ENCODE assay signal across 1 cellular context in the genomic region with DNA sequence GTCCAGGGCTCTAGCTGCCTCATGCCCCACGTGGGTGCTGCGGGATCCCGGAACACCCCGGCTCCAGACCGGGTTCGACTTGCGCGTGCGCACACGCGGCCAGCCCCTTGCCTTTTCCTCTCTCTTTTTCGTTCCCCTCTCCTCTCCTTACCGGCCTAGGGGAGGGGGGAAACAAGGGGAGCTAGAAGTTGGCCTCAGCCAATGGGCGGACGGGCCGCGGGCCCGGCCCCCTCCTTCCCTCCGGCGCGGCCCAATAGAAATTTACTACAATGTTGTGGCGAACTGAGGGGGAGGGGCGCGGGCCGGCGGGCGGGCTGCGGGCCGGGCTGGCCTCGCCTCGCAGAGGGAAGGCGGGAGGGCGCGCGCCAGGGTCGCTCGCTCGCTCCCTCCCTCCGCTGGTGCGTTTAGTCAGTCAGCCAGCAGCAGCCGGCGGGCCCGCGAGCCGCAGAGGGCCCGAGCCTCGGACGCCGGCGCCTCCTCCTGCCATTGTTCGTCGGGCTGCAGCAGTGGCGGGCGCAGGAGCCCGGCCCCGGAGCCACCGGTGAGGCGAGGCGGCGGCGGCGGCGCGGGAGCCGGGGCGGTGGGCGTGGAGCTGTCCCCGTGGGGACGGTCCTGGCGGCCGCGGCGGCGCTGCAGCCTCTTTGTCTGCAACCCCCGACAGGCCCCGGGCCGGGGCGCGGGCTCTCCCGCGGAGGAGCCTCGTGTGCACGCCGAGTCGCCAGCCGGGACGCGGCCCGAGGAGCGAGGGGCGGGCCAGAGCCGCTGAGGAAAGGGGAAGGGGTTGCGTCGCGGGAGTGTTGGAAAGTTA.
A peak's percentile ranks its signal among the peaks of the same experiment; 100 is the strongest.
TF ChIP-seq lines count a peak whose summit lies in the region.

A gene (plus strand): TSS at position 342 of the 808 bp plus-strand sequence. CDS start 72,869 bp downstream, outside the sequence.

TF ChIP-seq in GM12878, 131 proteins besides CTCF, POLR2A, EP300 and RAD21 (continued from another document):
- TF ChIP-seq, protein P1, sequence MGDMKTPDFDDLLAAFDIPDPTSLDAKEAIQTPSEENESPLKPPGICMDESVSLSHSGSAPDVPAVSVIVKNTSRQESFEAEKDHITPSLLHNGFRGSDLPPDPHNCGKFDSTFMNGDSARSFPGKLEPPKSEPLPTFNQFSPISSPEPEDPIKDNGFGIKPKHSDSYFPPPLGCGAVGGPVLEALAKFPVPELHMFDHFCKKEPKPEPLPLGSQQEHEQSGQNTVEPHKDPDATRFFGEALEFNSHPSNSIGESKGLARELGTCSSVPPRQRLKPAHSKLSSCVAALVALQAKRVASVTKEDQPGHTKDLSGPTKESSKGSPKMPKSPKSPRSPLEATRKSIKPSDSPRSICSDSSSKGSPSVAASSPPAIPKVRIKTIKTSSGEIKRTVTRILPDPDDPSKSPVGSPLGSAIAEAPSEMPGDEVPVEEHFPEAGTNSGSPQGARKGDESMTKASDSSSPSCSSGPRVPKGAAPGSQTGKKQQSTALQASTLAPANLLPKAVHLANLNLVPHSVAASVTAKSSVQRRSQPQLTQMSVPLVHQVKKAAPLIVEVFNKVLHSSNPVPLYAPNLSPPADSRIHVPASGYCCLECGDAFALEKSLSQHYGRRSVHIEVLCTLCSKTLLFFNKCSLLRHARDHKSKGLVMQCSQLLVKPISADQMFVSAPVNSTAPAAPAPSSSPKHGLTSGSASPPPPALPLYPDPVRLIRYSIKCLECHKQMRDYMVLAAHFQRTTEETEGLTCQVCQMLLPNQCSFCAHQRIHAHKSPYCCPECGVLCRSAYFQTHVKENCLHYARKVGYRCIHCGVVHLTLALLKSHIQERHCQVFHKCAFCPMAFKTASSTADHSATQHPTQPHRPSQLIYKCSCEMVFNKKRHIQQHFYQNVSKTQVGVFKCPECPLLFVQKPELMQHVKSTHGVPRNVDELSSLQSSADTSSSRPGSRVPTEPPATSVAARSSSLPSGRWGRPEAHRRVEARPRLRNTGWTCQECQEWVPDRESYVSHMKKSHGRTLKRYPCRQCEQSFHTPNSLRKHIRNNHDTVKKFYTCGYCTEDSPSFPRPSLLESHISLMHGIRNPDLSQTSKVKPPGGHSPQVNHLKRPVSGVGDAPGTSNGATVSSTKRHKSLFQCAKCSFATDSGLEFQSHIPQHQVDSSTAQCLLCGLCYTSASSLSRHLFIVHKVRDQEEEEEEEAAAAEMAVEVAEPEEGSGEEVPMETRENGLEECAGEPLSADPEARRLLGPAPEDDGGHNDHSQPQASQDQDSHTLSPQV (IDR thresholded peaks at IDR 0.05), result no peak
- TF ChIP-seq JUNB (IDR thresholded peaks at IDR 0.05), result no peak
- no peak for TF ChIP-seq TCF12 (IDR thresholded peaks at IDR 0.05; ENCODE audit: low read depth, low read length)
- no peak for TF ChIP-seq HDAC6 (IDR thresholded peaks at IDR 0.05; ENCODE audit: unreplicated experiment)
- 0 out of 2 replicates have a peak, but pooled peaks have one; percentile 21 for TF ChIP-seq TARDBP (IDR thresholded peaks at IDR 0.05; ENCODE audit: borderline replicate concordance)
- TF ChIP-seq DPF2 (IDR thresholded peaks at IDR 0.05), result peak; percentile 84
- TF ChIP-seq CHD2 (IDR thresholded peaks at IDR 0.05; ENCODE audit: borderline replicate concordance, low read depth, low read length), result 0 out of 2 replicates have a peak, but pooled peaks have one; percentile 35
- TF ChIP-seq BMI1 (IDR thresholded peaks at IDR 0.05; ENCODE audit: borderline replicate concordance), result no peak
- TF ChIP-seq MYC (IDR thresholded peaks at IDR 0.05; ENCODE audit: insufficient read depth, insufficient read length, insufficient replicate concordance, low read length, severe bottlenecking), result no peak
- TF ChIP-seq POLR2AphosphoS5 (IDR thresholded peaks at IDR 0.05; ENCODE audit: low read length), result no peak
- peak; percentile 33; the same call in 1 of the 2 replicates for TF ChIP-seq FOXK2 (IDR thresholded peaks at IDR 0.05)
- TF ChIP-seq PML (IDR thresholded peaks at IDR 0.05; ENCODE audit: low read length), result no peak
- TF ChIP-seq, protein P2, sequence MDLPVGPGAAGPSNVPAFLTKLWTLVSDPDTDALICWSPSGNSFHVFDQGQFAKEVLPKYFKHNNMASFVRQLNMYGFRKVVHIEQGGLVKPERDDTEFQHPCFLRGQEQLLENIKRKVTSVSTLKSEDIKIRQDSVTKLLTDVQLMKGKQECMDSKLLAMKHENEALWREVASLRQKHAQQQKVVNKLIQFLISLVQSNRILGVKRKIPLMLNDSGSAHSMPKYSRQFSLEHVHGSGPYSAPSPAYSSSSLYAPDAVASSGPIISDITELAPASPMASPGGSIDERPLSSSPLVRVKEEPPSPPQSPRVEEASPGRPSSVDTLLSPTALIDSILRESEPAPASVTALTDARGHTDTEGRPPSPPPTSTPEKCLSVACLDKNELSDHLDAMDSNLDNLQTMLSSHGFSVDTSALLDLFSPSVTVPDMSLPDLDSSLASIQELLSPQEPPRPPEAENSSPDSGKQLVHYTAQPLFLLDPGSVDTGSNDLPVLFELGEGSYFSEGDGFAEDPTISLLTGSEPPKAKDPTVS (IDR thresholded peaks at IDR 0.05; ENCODE audit: low read depth, low read length), result no peak
- TF ChIP-seq GATAD2B (conservative IDR thresholded peaks at IDR 0.05; ENCODE audit: low read depth), result peak; percentile 78
- no peak for TF ChIP-seq RELA (IDR thresholded peaks at IDR 0.05; ENCODE audit: borderline replicate concordance, partially characterized antibody)
- TF ChIP-seq, protein P3, sequence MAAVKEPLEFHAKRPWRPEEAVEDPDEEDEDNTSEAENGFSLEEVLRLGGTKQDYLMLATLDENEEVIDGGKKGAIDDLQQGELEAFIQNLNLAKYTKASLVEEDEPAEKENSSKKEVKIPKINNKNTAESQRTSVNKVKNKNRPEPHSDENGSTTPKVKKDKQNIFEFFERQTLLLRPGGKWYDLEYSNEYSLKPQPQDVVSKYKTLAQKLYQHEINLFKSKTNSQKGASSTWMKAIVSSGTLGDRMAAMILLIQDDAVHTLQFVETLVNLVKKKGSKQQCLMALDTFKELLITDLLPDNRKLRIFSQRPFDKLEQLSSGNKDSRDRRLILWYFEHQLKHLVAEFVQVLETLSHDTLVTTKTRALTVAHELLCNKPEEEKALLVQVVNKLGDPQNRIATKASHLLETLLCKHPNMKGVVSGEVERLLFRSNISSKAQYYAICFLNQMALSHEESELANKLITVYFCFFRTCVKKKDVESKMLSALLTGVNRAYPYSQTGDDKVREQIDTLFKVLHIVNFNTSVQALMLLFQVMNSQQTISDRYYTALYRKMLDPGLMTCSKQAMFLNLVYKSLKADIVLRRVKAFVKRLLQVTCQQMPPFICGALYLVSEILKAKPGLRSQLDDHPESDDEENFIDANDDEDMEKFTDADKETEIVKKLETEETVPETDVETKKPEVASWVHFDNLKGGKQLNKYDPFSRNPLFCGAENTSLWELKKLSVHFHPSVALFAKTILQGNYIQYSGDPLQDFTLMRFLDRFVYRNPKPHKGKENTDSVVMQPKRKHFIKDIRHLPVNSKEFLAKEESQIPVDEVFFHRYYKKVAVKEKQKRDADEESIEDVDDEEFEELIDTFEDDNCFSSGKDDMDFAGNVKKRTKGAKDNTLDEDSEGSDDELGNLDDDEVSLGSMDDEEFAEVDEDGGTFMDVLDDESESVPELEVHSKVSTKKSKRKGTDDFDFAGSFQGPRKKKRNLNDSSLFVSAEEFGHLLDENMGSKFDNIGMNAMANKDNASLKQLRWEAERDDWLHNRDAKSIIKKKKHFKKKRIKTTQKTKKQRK (IDR thresholded peaks at IDR 0.05; ENCODE audit: low read depth, low read length), result no peak
- peak; percentile 78 for TF ChIP-seq BACH1 (IDR thresholded peaks at IDR 0.05; ENCODE audit: borderline replicate concordance)
- no peak for TF ChIP-seq RAD51 (IDR thresholded peaks at IDR 0.05)
- TF ChIP-seq, protein P4, sequence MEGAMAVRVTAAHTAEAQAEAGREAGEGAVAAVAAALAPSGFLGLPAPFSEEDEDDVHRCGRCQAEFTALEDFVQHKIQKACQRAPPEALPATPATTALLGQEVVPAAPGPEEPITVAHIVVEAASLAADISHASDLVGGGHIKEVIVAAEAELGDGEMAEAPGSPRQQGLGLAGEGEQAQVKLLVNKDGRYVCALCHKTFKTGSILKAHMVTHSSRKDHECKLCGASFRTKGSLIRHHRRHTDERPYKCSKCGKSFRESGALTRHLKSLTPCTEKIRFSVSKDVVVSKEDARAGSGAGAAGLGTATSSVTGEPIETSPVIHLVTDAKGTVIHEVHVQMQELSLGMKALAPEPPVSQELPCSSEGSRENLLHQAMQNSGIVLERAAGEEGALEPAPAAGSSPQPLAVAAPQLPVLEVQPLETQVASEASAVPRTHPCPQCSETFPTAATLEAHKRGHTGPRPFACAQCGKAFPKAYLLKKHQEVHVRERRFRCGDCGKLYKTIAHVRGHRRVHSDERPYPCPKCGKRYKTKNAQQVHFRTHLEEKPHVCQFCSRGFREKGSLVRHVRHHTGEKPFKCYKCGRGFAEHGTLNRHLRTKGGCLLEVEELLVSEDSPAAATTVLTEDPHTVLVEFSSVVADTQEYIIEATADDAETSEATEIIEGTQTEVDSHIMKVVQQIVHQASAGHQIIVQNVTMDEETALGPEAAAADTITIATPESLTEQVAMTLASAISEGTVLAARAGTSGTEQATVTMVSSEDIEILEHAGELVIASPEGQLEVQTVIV (IDR thresholded peaks at IDR 0.05; ENCODE audit: borderline replicate concordance, partially characterized antibody), result no peak
- TF ChIP-seq STAT3 (IDR thresholded peaks at IDR 0.05; ENCODE audit: low read depth, low read length), result no peak
- no peak for TF ChIP-seq PAX8 (IDR thresholded peaks at IDR 0.05)
- TF ChIP-seq, protein P5, sequence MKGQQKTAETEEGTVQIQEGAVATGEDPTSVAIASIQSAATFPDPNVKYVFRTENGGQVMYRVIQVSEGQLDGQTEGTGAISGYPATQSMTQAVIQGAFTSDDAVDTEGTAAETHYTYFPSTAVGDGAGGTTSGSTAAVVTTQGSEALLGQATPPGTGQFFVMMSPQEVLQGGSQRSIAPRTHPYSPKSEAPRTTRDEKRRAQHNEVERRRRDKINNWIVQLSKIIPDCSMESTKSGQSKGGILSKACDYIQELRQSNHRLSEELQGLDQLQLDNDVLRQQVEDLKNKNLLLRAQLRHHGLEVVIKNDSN (IDR thresholded peaks at IDR 0.05; ENCODE audit: borderline replicate concordance, extremely low read length, insufficient read depth, low read depth, low read length), result peak; percentile 70
- no peak for TF ChIP-seq SRF (IDR thresholded peaks at IDR 0.05; ENCODE audit: low read depth in 2 of 2, low read length in 2 of 2)
- 0 out of 2 replicates have a peak, but pooled peaks have one; percentile 53 for TF ChIP-seq ZNF217 (IDR thresholded peaks at IDR 0.05)
